ENCODE assay signal across 33 cellular contexts in genomic region chr12:10095971-10096370, GRCh38. TPM values are rescaled to one million over a fixed set of nuclear protein-coding genes. Genes with fewer than 3 reads are reported as not detected.
"Had no signal": no experiment of that assay in that cellular context is flagged by ENCODE, and none has a peak within 500 bp of the region (broad histone marks: within the 10 kb centered on the region; RNA-seq: fewer than 3 reads in every experiment).

No MANE protein-coding gene starts in this region.

- ATAC-seq: naive thymus-derived CD8-positive, alpha-beta T cell; sciatic nerve; stimulated activated effector memory CD8-positive, alpha-beta T cell treated with anti-CD3 and anti-CD28 coated beads, Interleukin-12 subunit alpha, Interleukin-12 subunit beta, amount 100 ng/mL, for 72 hours had no signal

- H3K4me1 ChIP-seq: ascending aorta had no signal

- H3K27me3 Mint-ChIP-seq: activated naive CD8-positive, alpha-beta T cell treated with anti-CD3 and anti-CD28 coated beads for 36 hours had no signal

- H2AFZ ChIP-seq: neural progenitor cell had no signal

- H3K27ac ChIP-seq: ascending aorta, cardiac muscle cell, neural progenitor cell, tibial artery had no signal

- DNase-seq: activated CD4-positive, alpha-beta memory T cell treated with anti-CD3 and anti-CD28 coated beads for 36 hours; activated CD4-positive, alpha-beta T cell treated with anti-CD3 and anti-CD28 coated beads, Interleukin-2, amount 10 ng/mL, durations not matched to agents 24 days and 14 days; activated CD4-positive, CD25-positive, alpha-beta regulatory T cell treated with anti-CD3 and anti-CD28 coated beads, Interleukin-2, amount 50 U/mL, for 72 hours; activated CD8-positive, alpha-beta memory T cell treated with anti-CD3 and anti-CD28 coated beads, Interleukin-2, amount 50 U/mL, for 4 hours; activated effector memory CD4-positive, alpha-beta T cell treated with anti-CD3 and anti-CD28 coated beads, Interleukin-2, amount 50 U/mL, for 16 hours; activated naive CD4-positive, alpha-beta T cell treated with anti-CD3 and anti-CD28 coated beads for 36 hours; activated naive CD8-positive, alpha-beta T cell treated with anti-CD3 and anti-CD28 coated beads for 36 hours; activated T-cell treated with anti-CD3 and anti-CD28 coated beads, Interleukin-2, amount 50 U/mL, for 1 hour; adrenal gland; dorsolateral prefrontal cortex; effector memory CD4-positive, alpha-beta T cell; head of caudate nucleus; kidney glomerular epithelial cell; mesenchymal stem cell; naive thymus-derived CD8-positive, alpha-beta T cell; occipital lobe; posterior cingulate gyrus; SK-N-SH; stimulated activated CD4-positive, alpha-beta T cell treated with anti-CD3 and anti-CD28 coated beads, Interleukin-4, amount 100 ng/mL, for 24 hours; substantia nigra; T-helper 2 cell; tibial artery had no signal

- H3K36me3 Mint-ChIP-seq: activated CD4-positive, alpha-beta memory T cell treated with anti-CD3 and anti-CD28 coated beads for 36 hours; activated naive CD8-positive, alpha-beta T cell treated with anti-CD3 and anti-CD28 coated beads for 36 hours; brain; naive thymus-derived CD8-positive, alpha-beta T cell; neural progenitor cell; stimulated activated effector memory CD8-positive, alpha-beta T cell treated with anti-CD3 and anti-CD28 coated beads, Interleukin-12 subunit alpha, Interleukin-12 subunit beta, amount 100 ng/mL, for 72 hours had no signal

- H3K4me1 Mint-ChIP-seq: activated CD4-positive, alpha-beta T cell treated with anti-CD3 and anti-CD28 coated beads, Interleukin-2, amount 10 ng/mL, durations not matched to agents 24 days and 14 days; activated naive CD8-positive, alpha-beta T cell treated with anti-CD3 and anti-CD28 coated beads for 36 hours; brain; naive thymus-derived CD8-positive, alpha-beta T cell; stimulated activated effector memory CD8-positive, alpha-beta T cell treated with anti-CD3 and anti-CD28 coated beads, Interleukin-12 subunit alpha, Interleukin-12 subunit beta, amount 100 ng/mL, for 72 hours had no signal

- H3K9ac ChIP-seq: neural progenitor cell, SK-N-SH had no signal

- H3K9me3 Mint-ChIP-seq: activated CD4-positive, alpha-beta memory T cell treated with anti-CD3 and anti-CD28 coated beads for 36 hours; activated CD4-positive, alpha-beta T cell treated with anti-CD3 and anti-CD28 coated beads, Interleukin-2, amount 10 ng/mL, durations not matched to agents 24 days and 14 days; activated naive CD4-positive, alpha-beta T cell treated with anti-CD3 and anti-CD28 coated beads for 36 hours; activated naive CD8-positive, alpha-beta T cell treated with anti-CD3 and anti-CD28 coated beads for 36 hours; activated T-helper 1 cell treated with anti-CD3 and anti-CD28 coated beads, Interleukin-12 subunit alpha, Interleukin-12 subunit beta, Interleukin-2, Interleukin-4 antibody, amounts not matched to agents 30 ng/mL and 10 ng/mL and 1 ng/mL, durations not matched to agents 14 hours and 24 hours and 36 hours; brain; naive thymus-derived CD8-positive, alpha-beta T cell; neural progenitor cell; stimulated activated effector memory CD8-positive, alpha-beta T cell treated with anti-CD3 and anti-CD28 coated beads, Interleukin-12 subunit alpha, Interleukin-12 subunit beta, amount 100 ng/mL, for 72 hours; stimulated activated naive CD8-positive, alpha-beta T cell treated with anti-CD3 and anti-CD28 coated beads, Interleukin-15, Interleukin-2, amounts not matched to agents 100 ng/mL and 50 ng/mL, for 24 hours had no signal

- H3K9me3 ChIP-seq: ascending aorta, SK-N-SH, tibial artery had no signal

- H3K4me2 ChIP-seq: neural progenitor cell, SK-N-SH had no signal

- H3K27ac Mint-ChIP-seq: activated CD4-positive, alpha-beta memory T cell treated with anti-CD3 and anti-CD28 coated beads for 36 hours; activated CD4-positive, alpha-beta T cell treated with anti-CD3 and anti-CD28 coated beads, Interleukin-2, amount 10 ng/mL, durations not matched to agents 24 days and 14 days; activated naive CD4-positive, alpha-beta T cell treated with anti-CD3 and anti-CD28 coated beads for 36 hours; activated naive CD8-positive, alpha-beta T cell treated with anti-CD3 and anti-CD28 coated beads for 36 hours; activated T-helper 1 cell treated with anti-CD3 and anti-CD28 coated beads, Interleukin-12 subunit alpha, Interleukin-12 subunit beta, Interleukin-2, Interleukin-4 antibody, amounts not matched to agents 30 ng/mL and 10 ng/mL and 1 ng/mL, durations not matched to agents 14 hours and 24 hours and 36 hours; brain; naive thymus-derived CD8-positive, alpha-beta T cell; neural progenitor cell; stimulated activated effector memory CD8-positive, alpha-beta T cell treated with anti-CD3 and anti-CD28 coated beads, Interleukin-12 subunit alpha, Interleukin-12 subunit beta, amount 100 ng/mL, for 72 hours; stimulated activated naive CD8-positive, alpha-beta T cell treated with anti-CD3 and anti-CD28 coated beads, Interleukin-15, Interleukin-2, amounts not matched to agents 100 ng/mL and 50 ng/mL, for 24 hours had no signal

- H3K27me3 ChIP-seq: adrenal gland, ascending aorta, cardiac muscle cell, dorsolateral prefrontal cortex, neural progenitor cell, tibial artery had no signal

- H3K4me3 ChIP-seq: adrenal gland, ascending aorta, cardiac muscle cell, coronary artery, neural progenitor cell, tibial artery had no signal

- H3K36me3 ChIP-seq: adrenal gland, ascending aorta, cardiac muscle cell, neural progenitor cell, tibial artery had no signal

- H3K4me3 Mint-ChIP-seq: activated CD4-positive, alpha-beta memory T cell treated with anti-CD3 and anti-CD28 coated beads for 36 hours; activated CD4-positive, alpha-beta T cell treated with anti-CD3 and anti-CD28 coated beads, Interleukin-2, amount 10 ng/mL, durations not matched to agents 24 days and 14 days; activated naive CD4-positive, alpha-beta T cell treated with anti-CD3 and anti-CD28 coated beads for 36 hours; activated naive CD8-positive, alpha-beta T cell treated with anti-CD3 and anti-CD28 coated beads for 36 hours; activated T-helper 1 cell treated with anti-CD3 and anti-CD28 coated beads, Interleukin-12 subunit alpha, Interleukin-12 subunit beta, Interleukin-2, Interleukin-4 antibody, amounts not matched to agents 30 ng/mL and 10 ng/mL and 1 ng/mL, durations not matched to agents 14 hours and 24 hours and 36 hours; brain; naive thymus-derived CD8-positive, alpha-beta T cell; neural progenitor cell; stimulated activated effector memory CD8-positive, alpha-beta T cell treated with anti-CD3 and anti-CD28 coated beads, Interleukin-12 subunit alpha, Interleukin-12 subunit beta, amount 100 ng/mL, for 72 hours; stimulated activated naive CD8-positive, alpha-beta T cell treated with anti-CD3 and anti-CD28 coated beads, Interleukin-15, Interleukin-2, amounts not matched to agents 100 ng/mL and 50 ng/mL, for 24 hours had no signal

RNA-seq across cellular contexts. Expression of gene CLEC1A, which starts 2.8 kb away (rescaled TPM):
- total RNA-seq: activated CD4-positive, alpha-beta memory T cell treated with anti-CD3 and anti-CD28 coated beads for 36 hours; activated CD4-positive, alpha-beta T cell treated with anti-CD3 and anti-CD28 coated beads, Interleukin-2, amount 10 ng/mL, durations not matched to agents 24 days and 14 days; activated CD8-positive, alpha-beta memory T cell treated with anti-CD3 and anti-CD28 coated beads for 36 hours; activated naive CD4-positive, alpha-beta T cell treated with anti-CD3 and anti-CD28 coated beads for 36 hours; activated naive CD8-positive, alpha-beta T cell treated with anti-CD3 and anti-CD28 coated beads for 36 hours; activated T-helper 1 cell treated with anti-CD3 and anti-CD28 coated beads, Interleukin-12 subunit alpha, Interleukin-12 subunit beta, Interleukin-2, Interleukin-4 antibody, amounts not matched to agents 30 ng/mL and 10 ng/mL and 1 ng/mL, durations not matched to agents 14 hours and 24 hours and 36 hours; cardiac muscle cell; epithelial cell of proximal tubule; naive thymus-derived CD8-positive, alpha-beta T cell had no signal

RNA-seq across cellular contexts. Expression of gene CLEC7A, which starts 34.0 kb away (rescaled TPM):
- total RNA-seq: activated CD4-positive, alpha-beta memory T cell treated with anti-CD3 and anti-CD28 coated beads for 36 hours; activated CD4-positive, alpha-beta T cell treated with anti-CD3 and anti-CD28 coated beads, Interleukin-2, amount 10 ng/mL, durations not matched to agents 24 days and 14 days; activated CD8-positive, alpha-beta memory T cell treated with anti-CD3 and anti-CD28 coated beads for 36 hours; activated naive CD4-positive, alpha-beta T cell treated with anti-CD3 and anti-CD28 coated beads for 36 hours; activated naive CD8-positive, alpha-beta T cell treated with anti-CD3 and anti-CD28 coated beads for 36 hours; activated T-helper 1 cell treated with anti-CD3 and anti-CD28 coated beads, Interleukin-12 subunit alpha, Interleukin-12 subunit beta, Interleukin-2, Interleukin-4 antibody, amounts not matched to agents 30 ng/mL and 10 ng/mL and 1 ng/mL, durations not matched to agents 14 hours and 24 hours and 36 hours; cardiac muscle cell; epithelial cell of proximal tubule; naive thymus-derived CD8-positive, alpha-beta T cell had no signal
